In genomic region chr19:20565321-20566018, GRCh38 we compare ENCODE assay signal across 8 cellular contexts. TPM values are rescaled to one million over a fixed set of nuclear protein-coding genes. Genes with fewer than 3 reads are reported as not detected.
DNase-seq lines count a peak whose midpoint lies in the region; ATAC-seq and TF ChIP-seq lines count a peak whose summit lies in the region.

TSS of gene ZNF737 (minus strand) at chr19:20565781. CDS start at chr19:20565640, 141 bp downstream.

- H3K27me3 ChIP-seq in upper lobe of left lung = no peaks in the 10 kb centered on the region

- peak within 1 kb of the TSS; percentile 82 to 92 (median 88) for H3K27ac ChIP-seq in upper lobe of left lung

- H3K27me3 Mint-ChIP-seq in T-cell = no peaks in the 10 kb centered on the region

- peak in 3 of 4 donors; percentile 44 to 80 (median 63) for TF ChIP-seq POLR2A in upper lobe of left lung (IDR thresholded peaks at IDR 0.05)

- peaks cover 3 to 49% (median 36%) of the 10 kb centered on the region in 4 donors for H3K9me3 ChIP-seq in upper lobe of left lung

- TF ChIP-seq EP300 in upper lobe of left lung (IDR thresholded peaks at IDR 0.05) = no peak

- H3K9me3 Mint-ChIP-seq in T-cell = peaks cover 11 to 44% (median 31%) of the 10 kb centered on the region in 3 donors

- H3K4me3 ChIP-seq in LNCaP clone FGC (ENCODE audit: low read depth, low read length) (peak within 1 kb of the TSS; percentile 61), upper lobe of left lung (peak within 1 kb of the TSS; percentile 63 to 71 (median 66))

- peak; percentile 32; the same call in 1 of the 2 replicates for TF ChIP-seq CTCF in LNCaP clone FGC (IDR thresholded peaks at IDR 0.05; ENCODE audit: control insufficient read depth, extremely low read depth, insufficient read depth)
- TF ChIP-seq CTCF in upper lobe of left lung (IDR thresholded peaks at IDR 0.05) = peak in 5 of 6 experiments; percentile 21 to 55 (median 25)

- peaks cover 18 to 37% (median 29%) of the 10 kb centered on the region in 3 donors for H3K4me1 Mint-ChIP-seq in T-cell

- intact Hi-C loops in left cardiac atrium (cut with DNase I) = loop anchor here in 1 of 2 donors (10.0 kb wide), 1 partner anchor 829 kb away; the partner anchor contains the start of gene ZNF493
- intact Hi-C loops in posterior vena cava (cut with DNase I) = no loop called here

- POLR2A ChIA-PET in T-cell (lab: Charles Lee) = interaction anchor here (0.5 to 2.1 kb wide), 13 partner anchors 9 to 1287 kb away, joined by 3 to 25 read pairs (median 4); partner anchors contain the start of genes ZNF429 (in 1 of the 2), ZNF430 (in 1 of the 2), ZNF431 (in 1 of the 2) and ZNF626 (in 1 of the 2)

- H3K27ac Mint-ChIP-seq in T-cell = peak within 1 kb of the TSS; percentile 98 to 99

- 0 to 1% methylated on average over 7 to 28 of the region's 28 CpGs for whole genome bisulfite sequencing in upper lobe of left lung, 2 donors

- DNase-seq in ELR (ENCODE audit: low read depth) (peak; percentile 96), LNCaP clone FGC (ENCODE audit: low read depth) (peak; percentile 97), T-cell (peak; percentile 84 to 96 (median 92)), amniotic stem cell (lab: John Stamatoyannopoulos, UW) (peak; percentile 72), left cardiac atrium (peak; percentile 98), posterior vena cava (ENCODE audit: low spot score) (peak; percentile 98), upper lobe of left lung (peak; percentile 87 to 95)

- peak within 1 kb of the TSS; percentile 100 for H3K4me3 Mint-ChIP-seq in T-cell

- ATAC-seq in GM21825 (IDR thresholded peaks at IDR 0.05; ENCODE audit: unreplicated experiment) (peak; percentile 88), T-cell (replicated peaks in 1 of 4) (peak; percentile 96 to 98 (median 96)), left cardiac atrium (peak; percentile 97 to 99), upper lobe of left lung (ENCODE audit: low FRiP score in 2 of 2) (peak; percentile 97)

- H3K36me3 Mint-ChIP-seq in T-cell = peaks cover 37% of the 10 kb centered on the region

- peaks cover 0 to 17% (median 3%) of the 10 kb centered on the region in 4 donors for H3K4me1 ChIP-seq in upper lobe of left lung

- peaks cover 0 to 21% (median 9%) of the 10 kb centered on the region in 4 donors for H3K36me3 ChIP-seq in upper lobe of left lung

- CTCF ChIA-PET in T-cell (lab: Charles Lee) = interaction anchor here (0.8 to 1.5 kb wide), 3 partner anchors 8 to 210 kb away, joined by 3 to 7 read pairs (median 4); partner anchors contain the start of genes ZNF626 (in 1 of the 2) and ZNF66 (in 1 of the 2)

RNA-seq across cellular contexts. Expression of gene ZNF737, which starts in this region (rescaled TPM):
- total RNA-seq in T-cell (10 to 100 TPM; 17.9 to 35.1 (median 32.5) TPM), left cardiac atrium (1 to 10 TPM; 4.5 to 5.3 TPM), posterior vena cava (10 to 100 TPM in 1 of 2 donors, 1 to 10 TPM in 1; 6.9 to 10.0 TPM), upper lobe of left lung (10 to 100 TPM in 5 of 6 donors, 1 to 10 TPM in 1; 7.2 to 33.5 (median 12.7) TPM)

Comparison
In these comparisons a context has a peak if more than half of its experiments do, and no peak if none do; other contexts are left out.
1. Peak in every context shown above with its lines: DNase-seq, ATAC-seq, H3K4me3 ChIP-seq and H3K27ac ChIP-seq.